In genomic region chr1:153626477-153626928, GRCh38 we compare ENCODE assay signal across 11 cellular contexts. TPM values are rescaled to one million over a fixed set of nuclear protein-coding genes. Genes with fewer than 3 reads are reported as not detected.
DNase-seq lines count a peak whose midpoint lies in the region; ATAC-seq and TF ChIP-seq lines count a peak whose summit lies in the region.
"Had no signal": no experiment of that assay in that cellular context is flagged by ENCODE, and none has a peak within 500 bp of the region (broad histone marks: within the 10 kb centered on the region; RNA-seq: fewer than 3 reads in every experiment).

No MANE protein-coding gene starts in this region.

- ATAC-seq in natural killer cell (no peak), HG03196 (IDR thresholded peaks at IDR 0.05; ENCODE audit: unreplicated experiment) (no peak)
- ATAC-seq in natural killer cell treated with Interleukin-12 subunit alpha and Interleukin-12 subunit beta and Interleukin-15 and Interleukin-18, amount 100 ng/mL, for 72 hours: no peak

- peaks cover 8 to 10% of the 10 kb centered on the region in 2 donors for H3K4me1 Mint-ChIP-seq in natural killer cell
- H3K4me1 Mint-ChIP-seq in natural killer cell treated with Interleukin-12 subunit alpha and Interleukin-12 subunit beta and Interleukin-15 and Interleukin-18, amount 100 ng/mL, for 72 hours (ENCODE audit: low read depth in 2 of 2): peaks cover 0 to 11% of the 10 kb centered on the region in 2 donors
- peaks cover 44% of the 10 kb centered on the region for H3K4me1 Mint-ChIP-seq in neural progenitor cell

- H3K9me3 Mint-ChIP-seq in natural killer cell (no peaks in the 10 kb centered on the region), neural progenitor cell (no peaks in the 10 kb centered on the region)
- no peaks in the 10 kb centered on the region for H3K9me3 Mint-ChIP-seq in natural killer cell treated with Interleukin-12 subunit alpha and Interleukin-12 subunit beta and Interleukin-15 and Interleukin-18, amount 100 ng/mL, for 72 hours
- H3K9me3 Mint-ChIP-seq: CD4-positive, CD25-positive, alpha-beta regulatory T cell had no signal

- H3K79me2 ChIP-seq in neural progenitor cell (ENCODE audit: low read depth): peaks cover 8% of the 10 kb centered on the region

- no peaks in the 10 kb centered on the region for H4K20me1 ChIP-seq in neural progenitor cell (ENCODE audit: low read depth)

- no peaks in the 10 kb centered on the region for H3K36me3 ChIP-seq in neural progenitor cell

- H3K4me3 Mint-ChIP-seq in natural killer cell: peak overlapping the region; percentile 74
- no peak overlapping the region for H3K4me3 Mint-ChIP-seq in natural killer cell treated with Interleukin-12 subunit alpha and Interleukin-12 subunit beta and Interleukin-15 and Interleukin-18, amount 100 ng/mL, for 72 hours
- H3K4me3 Mint-ChIP-seq in neural progenitor cell: peak overlapping the region; percentile 91

- H3K27me3 Mint-ChIP-seq in natural killer cell (ENCODE audit: low read depth in 2 of 2) (peaks cover 6 to 8% of the 10 kb centered on the region in 2 donors), neural progenitor cell (ENCODE audit: insufficient read depth, low read depth) (peaks cover 7% of the 10 kb centered on the region)
- peaks cover 0 to 8% of the 10 kb centered on the region in 2 donors for H3K27me3 Mint-ChIP-seq in natural killer cell treated with Interleukin-12 subunit alpha and Interleukin-12 subunit beta and Interleukin-15 and Interleukin-18, amount 100 ng/mL, for 72 hours
- H3K27me3 Mint-ChIP-seq: CD4-positive, CD25-positive, alpha-beta regulatory T cell had no signal

- TF ChIP-seq CTCF in natural killer cell (IDR thresholded peaks at IDR 0.05) (no peak), neural progenitor cell (IDR thresholded peaks at IDR 0.05) (no peak)

- H2AFZ ChIP-seq in neural progenitor cell (replicated peaks): no peak overlapping the region

- H3K27ac ChIP-seq in epithelial cell of prostate (peak overlapping the region; percentile 76), neural progenitor cell (no peak overlapping the region)

- H3K36me3 Mint-ChIP-seq in natural killer cell (no peaks in the 10 kb centered on the region), neural progenitor cell (peaks cover 17% of the 10 kb centered on the region)
- no peaks in the 10 kb centered on the region for H3K36me3 Mint-ChIP-seq in natural killer cell treated with Interleukin-12 subunit alpha and Interleukin-12 subunit beta and Interleukin-15 and Interleukin-18, amount 100 ng/mL, for 72 hours

- peak overlapping the region; percentile 50 for H3K4me3 ChIP-seq in neural progenitor cell

- H3K27ac Mint-ChIP-seq in natural killer cell (peak overlapping the region in 1 of 2 donors; percentile 45), neural progenitor cell (peak overlapping the region; percentile 99)
- no peak overlapping the region for H3K27ac Mint-ChIP-seq in natural killer cell treated with Interleukin-12 subunit alpha and Interleukin-12 subunit beta and Interleukin-15 and Interleukin-18, amount 100 ng/mL, for 72 hours

- H3K9ac ChIP-seq in neural progenitor cell: no peak overlapping the region

- no peaks in the 10 kb centered on the region for H3K27me3 ChIP-seq in neural progenitor cell

- intact Hi-C loops in natural killer cell (cut with micrococcal nuclease): no loop called here

- H3K9me3 ChIP-seq in neural progenitor cell (ENCODE audit: low read depth): no peaks in the 10 kb centered on the region

- peaks cover 22% of the 10 kb centered on the region for H3K4me1 ChIP-seq in neural progenitor cell

- H3F3A ChIP-seq in neural progenitor cell (ENCODE audit: low read depth): no peaks in the 10 kb centered on the region

- DNase-seq in natural killer cell: no peak
- DNase-seq in natural killer cell treated with Interleukin-12 subunit alpha and Interleukin-12 subunit beta and Interleukin-15 and Interleukin-18, amount 100 ng/mL, for 72 hours (ENCODE audit: low spot score): no peak
- DNase-seq in epithelial cell of prostate (ENCODE audit: low read depth, low spot score): no peak
- DNase-seq in neural progenitor cell (ENCODE audit: low spot score): no peak
- DNase-seq in HuH-7.5 (ENCODE audit: low spot score): no peak
- no peak for DNase-seq in nucleus accumbens (lab: John Stamatoyannopoulos, UW)
- no peak for DNase-seq in NCI-H2107 (lab: John Stamatoyannopoulos, UW)
- DNase-seq: activated T-cell treated with anti-CD3 and anti-CD28 coated beads for 4 hours; CD4-positive, CD25-positive, alpha-beta regulatory T cell; hippocampal formation had no signal

- peak overlapping the region; percentile 81 for H3K4me2 ChIP-seq in neural progenitor cell

RNA-seq across cellular contexts. Expression of gene S100A13, which starts 0.8 kb away (rescaled TPM):
- total RNA-seq in natural killer cell (1 to 10 TPM; 4.0 to 5.8 (median 4.1) TPM), neural progenitor cell (ENCODE audit: low replicate concordance) (78.9 and 87.4 TPM in 2 replicates)
- 10 to 100 TPM in 1 of 2 donors, 1 to 10 TPM in 1; 5.0 to 10.3 TPM for total RNA-seq in natural killer cell treated with Interleukin-12 subunit alpha and Interleukin-12 subunit beta and Interleukin-15 and Interleukin-18, amount 100 ng/mL, for 72 hours

RNA-seq across cellular contexts. Expression of gene S100A1, which starts 1.7 kb away (rescaled TPM):
- total RNA-seq in natural killer cell (not detected), neural progenitor cell (ENCODE audit: low replicate concordance) (0.74 TPM in 1 of 2 replicates, not detected in the other)
- not detected for total RNA-seq in natural killer cell treated with Interleukin-12 subunit alpha and Interleukin-12 subunit beta and Interleukin-15 and Interleukin-18, amount 100 ng/mL, for 72 hours
- total RNA-seq: CD4-positive, CD25-positive, alpha-beta regulatory T cell had no signal

RNA-seq across cellular contexts. Expression of gene CHTOP, which starts 7.4 kb away (rescaled TPM):
- total RNA-seq in natural killer cell (100 to 1,000 TPM in 2 of 3 donors, 10 to 100 TPM in 1; 94.7 to 110 (median 106) TPM), neural progenitor cell (ENCODE audit: low replicate concordance) (96.1 and 104 TPM in 2 replicates)
- total RNA-seq in natural killer cell treated with Interleukin-12 subunit alpha and Interleukin-12 subunit beta and Interleukin-15 and Interleukin-18, amount 100 ng/mL, for 72 hours: 10 to 100 TPM; 82.1 to 96.8 TPM

RNA-seq across cellular contexts. Expression of gene S100A14, which starts 10.4 kb away (rescaled TPM):
- total RNA-seq in natural killer cell (not detected), neural progenitor cell (ENCODE audit: low replicate concordance) (not detected in 2 replicates)
- not detected for total RNA-seq in natural killer cell treated with Interleukin-12 subunit alpha and Interleukin-12 subunit beta and Interleukin-15 and Interleukin-18, amount 100 ng/mL, for 72 hours
- total RNA-seq: CD4-positive, CD25-positive, alpha-beta regulatory T cell had no signal

RNA-seq across cellular contexts. Expression of gene S100A16, which starts 13.6 kb away (rescaled TPM):
- not detected for total RNA-seq in natural killer cell
- not detected for total RNA-seq in natural killer cell treated with Interleukin-12 subunit alpha and Interleukin-12 subunit beta and Interleukin-15 and Interleukin-18, amount 100 ng/mL, for 72 hours
- 12.4 and 13.1 TPM in 2 replicates for total RNA-seq in neural progenitor cell (ENCODE audit: low replicate concordance)
- total RNA-seq: CD4-positive, CD25-positive, alpha-beta regulatory T cell had no signal
